Comparison of ENCODE assay signal across 20 cellular contexts in the genomic region with DNA sequence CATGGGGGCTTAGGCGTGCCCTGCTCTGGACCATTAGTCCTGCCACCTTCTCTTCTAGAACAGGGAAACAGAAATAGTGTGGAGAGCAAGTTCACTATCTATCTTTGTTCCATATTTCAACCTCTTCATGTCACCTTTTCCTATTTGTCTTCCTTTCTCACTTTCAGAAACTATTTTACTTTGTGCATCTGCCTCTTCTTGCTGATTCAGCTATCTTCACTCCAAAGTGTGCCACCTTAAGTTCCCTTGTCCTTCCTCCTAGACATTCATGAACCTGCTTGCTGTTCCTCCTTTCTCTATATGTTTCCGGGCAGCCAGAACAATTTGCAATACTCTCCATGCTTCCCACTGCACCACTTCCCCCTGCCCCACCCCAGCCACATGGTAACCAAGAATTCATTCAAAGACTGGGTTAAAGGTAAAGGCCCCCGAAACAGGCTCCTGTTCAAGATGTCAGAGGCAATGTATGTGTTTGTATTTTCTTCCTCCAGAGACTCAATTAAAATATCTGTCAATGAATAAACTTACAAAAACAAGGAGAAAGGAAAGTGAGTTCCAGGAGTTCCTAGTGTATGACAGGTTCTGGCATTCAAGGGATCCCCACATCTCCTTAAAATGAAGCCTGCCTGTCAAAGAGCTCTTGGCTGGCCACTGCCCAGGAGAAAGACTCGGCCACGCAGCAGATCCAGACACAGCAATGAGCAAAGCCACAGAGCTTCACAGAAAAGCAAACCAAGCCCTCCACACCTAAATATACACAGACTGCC.
"Had no signal": no experiment of that assay in that cellular context is flagged by ENCODE, and none has a peak within 500 bp of the region (broad histone marks: within the 10 kb centered on the region; RNA-seq: fewer than 3 reads in every experiment).

No MANE protein-coding gene starts in this region.

- H2AFZ ChIP-seq: hepatocyte had no signal

- H3K36me3 ChIP-seq: neutrophil, stomach, thoracic aorta, uterus had no signal

- H3K79me2 ChIP-seq: hepatocyte had no signal

- H3K27ac ChIP-seq: dorsolateral prefrontal cortex, hepatocyte, neutrophil, psoas muscle, skin epidermis, stomach, thoracic aorta, uterus had no signal

- ATAC-seq: mucosa of descending colon; naive thymus-derived CD8-positive, alpha-beta T cell; psoas muscle had no signal

- H3K4me2 ChIP-seq: hepatocyte had no signal

- H3K4me3 ChIP-seq: dorsolateral prefrontal cortex, hepatocyte, mucosa of descending colon, psoas muscle, sigmoid colon, skin epidermis, stomach, thoracic aorta, uterus had no signal

- FAIRE-seq: kidney had no signal

- H3K4me1 ChIP-seq: stomach, uterus had no signal

- H3K9me3 ChIP-seq: mucosa of descending colon, neutrophil, psoas muscle, sigmoid colon, stomach, thoracic aorta, uterus had no signal

- H3K27me3 ChIP-seq: dorsolateral prefrontal cortex, hepatocyte, neutrophil, sigmoid colon, stomach, uterus had no signal

- DNase-seq: cortex of kidney; dorsolateral prefrontal cortex; effector CD8-positive, alpha-beta T cell; foreskin melanocyte; head of caudate nucleus; kidney; mucosa of descending colon; naive thymus-derived CD8-positive, alpha-beta T cell; psoas muscle; sigmoid colon; stimulated activated CD4-positive, alpha-beta T cell treated with anti-CD3 and anti-CD28 coated beads, Interleukin-12 subunit alpha, Interleukin-12 subunit beta, amount 100 ng/mL, for 4 hours; stimulated activated naive CD4-positive, alpha-beta T cell; stomach; substantia nigra; trophoblast cell; uterus had no signal
